In genomic region chr16:55040366-55041086, GRCh38 we compare ENCODE assay signal across 27 cellular contexts.
"Had no signal": no experiment of that assay in that cellular context is flagged by ENCODE, and none has a peak within 500 bp of the region (broad histone marks: within the 10 kb centered on the region; RNA-seq: fewer than 3 reads in every experiment).

No MANE protein-coding gene starts in this region.

- DNase-seq: activated CD4-positive, alpha-beta T cell treated with anti-CD3 and anti-CD28 coated beads for 48 hours; activated CD8-positive, alpha-beta T cell treated with anti-CD3 and anti-CD28 coated beads for 36 hours; activated gamma-delta T cell; activated naive CD4-positive, alpha-beta T cell treated with anti-CD3 and anti-CD28 coated beads, Interleukin-2, amount 50 U/mL, for 16 hours; activated T-cell treated with anti-CD3 and anti-CD28 coated beads, Interleukin-2, amount 50 U/mL, for 24 hours; amygdala; caudate nucleus; effector CD4-positive, alpha-beta T cell; mammary epithelial cell; naive B cell; nucleus accumbens; psoas muscle; right lobe of liver; SK-N-SH; stimulated activated CD4-positive, alpha-beta T cell treated with anti-CD3 and anti-CD28 coated beads, Interleukin-4, amount 100 ng/mL, for 24 hours; T-helper 17 cell; T1000; trophoblast cell; WERI-Rb-1 had no signal

- H2AFZ ChIP-seq: parathyroid adenoma had no signal

- H3K36me3 ChIP-seq: right lobe of liver, thoracic aorta, WERI-Rb-1 had no signal

- H3K27ac Mint-ChIP-seq: activated CD8-positive, alpha-beta T cell treated with anti-CD3 and anti-CD28 coated beads for 36 hours; activated T-cell treated with anti-CD3 and anti-CD28 coated beads, Interleukin-2, amount 50 U/mL, for 24 hours; dendritic cell treated with granulocyte-macrophage colony-stimulating factor and Interleukin-4, amounts not matched to agents 40 ng/mL and 50 ng/mL, for 4 days; mesothelial cell of epicardium; naive B cell; stimulated activated effector memory CD8-positive, alpha-beta T cell treated with anti-CD3 and anti-CD28 coated beads, Interleukin-12 subunit alpha, Interleukin-12 subunit beta, amount 100 ng/mL, for 72 hours; stimulated activated naive CD8-positive, alpha-beta T cell treated with anti-CD3 and anti-CD28 coated beads, Interleukin-15, Interleukin-2, amounts not matched to agents 100 ng/mL and 50 ng/mL, for 24 hours; T-helper 17 cell had no signal

- H3K4me3 Mint-ChIP-seq: activated CD8-positive, alpha-beta T cell treated with anti-CD3 and anti-CD28 coated beads for 36 hours; activated T-cell treated with anti-CD3 and anti-CD28 coated beads, Interleukin-2, amount 50 U/mL, for 24 hours; dendritic cell treated with granulocyte-macrophage colony-stimulating factor and Interleukin-4, amounts not matched to agents 40 ng/mL and 50 ng/mL, for 4 days; mesothelial cell of epicardium; stimulated activated effector memory CD8-positive, alpha-beta T cell treated with anti-CD3 and anti-CD28 coated beads, Interleukin-12 subunit alpha, Interleukin-12 subunit beta, amount 100 ng/mL, for 72 hours; stimulated activated naive CD8-positive, alpha-beta T cell treated with anti-CD3 and anti-CD28 coated beads, Interleukin-15, Interleukin-2, amounts not matched to agents 100 ng/mL and 50 ng/mL, for 24 hours; T-helper 17 cell had no signal

- H3K27me3 ChIP-seq: right lobe of liver had no signal

- H3K4me1 ChIP-seq: parathyroid adenoma, psoas muscle, right lobe of liver had no signal

- H3K9ac ChIP-seq: parathyroid adenoma, SK-N-SH had no signal

- H3K4me3 ChIP-seq: psoas muscle, right lobe of liver, skin epidermis, thoracic aorta had no signal

- FAIRE-seq: frontal cortex had no signal

- H3K27ac ChIP-seq: parathyroid adenoma, psoas muscle, right lobe of liver, skin epidermis, thoracic aorta, WERI-Rb-1 had no signal

- H3K9me3 Mint-ChIP-seq: activated CD8-positive, alpha-beta T cell treated with anti-CD3 and anti-CD28 coated beads for 36 hours; activated T-cell treated with anti-CD3 and anti-CD28 coated beads, Interleukin-2, amount 50 U/mL, for 24 hours; dendritic cell treated with granulocyte-macrophage colony-stimulating factor and Interleukin-4, amounts not matched to agents 40 ng/mL and 50 ng/mL, for 4 days; mesothelial cell of epicardium; naive B cell; stimulated activated effector memory CD8-positive, alpha-beta T cell treated with anti-CD3 and anti-CD28 coated beads, Interleukin-12 subunit alpha, Interleukin-12 subunit beta, amount 100 ng/mL, for 72 hours; stimulated activated naive CD8-positive, alpha-beta T cell treated with anti-CD3 and anti-CD28 coated beads, Interleukin-15, Interleukin-2, amounts not matched to agents 100 ng/mL and 50 ng/mL, for 24 hours had no signal

- H3K9me3 ChIP-seq: psoas muscle, right lobe of liver, SK-N-SH, thoracic aorta had no signal

- H3K4me1 Mint-ChIP-seq: naive B cell; stimulated activated effector memory CD8-positive, alpha-beta T cell treated with anti-CD3 and anti-CD28 coated beads, Interleukin-12 subunit alpha, Interleukin-12 subunit beta, amount 100 ng/mL, for 72 hours; T-helper 17 cell had no signal

- H3K4me2 ChIP-seq: SK-N-SH had no signal

- H3K27me3 Mint-ChIP-seq: activated CD8-positive, alpha-beta T cell treated with anti-CD3 and anti-CD28 coated beads for 36 hours had no signal

- H3K79me2 ChIP-seq: parathyroid adenoma had no signal

- H3K36me3 Mint-ChIP-seq: mesothelial cell of epicardium; naive B cell; stimulated activated effector memory CD8-positive, alpha-beta T cell treated with anti-CD3 and anti-CD28 coated beads, Interleukin-12 subunit alpha, Interleukin-12 subunit beta, amount 100 ng/mL, for 72 hours had no signal
